ENCODE assay signal across 1 cellular context in the genomic region with DNA sequence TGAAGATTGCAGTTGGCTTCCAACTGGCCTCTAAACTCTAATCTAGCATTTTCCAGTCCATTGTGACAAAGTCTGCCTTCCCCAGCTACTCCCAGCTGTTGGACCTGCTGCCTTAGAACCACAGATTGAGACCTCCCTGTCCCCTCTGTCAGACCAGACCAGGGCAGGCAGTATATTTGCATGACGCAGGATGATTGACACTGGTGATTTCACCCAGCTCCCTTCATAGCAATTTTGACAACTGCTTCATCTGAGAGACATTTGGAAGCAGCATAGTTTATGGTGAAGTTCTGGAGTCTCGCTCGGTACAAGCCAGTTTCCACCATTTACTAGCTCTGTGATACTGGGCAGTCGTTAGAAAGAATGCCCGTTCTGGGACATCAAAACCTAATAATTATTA.
A peak's percentile ranks its signal among the peaks of the same experiment; 100 is the strongest.
TF ChIP-seq lines count a peak whose summit lies in the region.

No MANE protein-coding gene starts in this region.

TF ChIP-seq in GM12878, 131 proteins besides CTCF, POLR2A, EP300 and RAD21:
- TF ChIP-seq, protein P1, sequence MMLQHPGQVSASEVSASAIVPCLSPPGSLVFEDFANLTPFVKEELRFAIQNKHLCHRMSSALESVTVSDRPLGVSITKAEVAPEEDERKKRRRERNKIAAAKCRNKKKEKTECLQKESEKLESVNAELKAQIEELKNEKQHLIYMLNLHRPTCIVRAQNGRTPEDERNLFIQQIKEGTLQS (IDR thresholded peaks at IDR 0.05; ENCODE audit: borderline replicate concordance, extremely low read depth, low read depth, low read length) = no peak
- TF ChIP-seq IRF3 (IDR thresholded peaks at IDR 0.05) (no peak), TCF12 (IDR thresholded peaks at IDR 0.05; ENCODE audit: low read depth, low read length) (no peak), TCF3 (IDR thresholded peaks at IDR 0.05; ENCODE audit: borderline replicate concordance, insufficient read depth, low read depth, low read length) (no peak), ATF7 (IDR thresholded peaks at IDR 0.05; ENCODE audit: low read depth) (no peak), PKNOX1 (IDR thresholded peaks at IDR 0.05) (peak; percentile 51; the same call in 1 of the 2 replicates), CUX1 (IDR thresholded peaks at IDR 0.05; ENCODE audit: insufficient replicate concordance, low read depth, low read length) (no peak), RELA (IDR thresholded peaks at IDR 0.05; ENCODE audit: borderline replicate concordance, partially characterized antibody) (no peak)
